In genomic region chr11:65430406-65431217, GRCh38 we compare ENCODE assay signal across 8 cellular contexts. TPM values are rescaled to one million over a fixed set of nuclear protein-coding genes. Genes with fewer than 3 reads are reported as not detected.
A peak's percentile ranks its signal among the peaks of the same experiment; 100 is the strongest.
DNase-seq lines count a peak whose midpoint lies in the region; ATAC-seq, FAIRE-seq and TF ChIP-seq lines count a peak whose summit lies in the region.

No MANE protein-coding gene starts in this region.

- H3K27me3 ChIP-seq in thoracic aorta (replicated peaks; ENCODE audit: insufficient read depth), result no peaks in the 10 kb centered on the region

- no peak for ATAC-seq in activated T-cell treated with anti-CD3 and anti-CD28 coated beads, Interleukin-2, amount 50 U/mL, for 72 hours (replicated peaks in 1 of 2)
- ATAC-seq in thoracic aorta (ENCODE audit: insufficient number of reproducible peaks, low FRiP score, low read depth) (no peak), HG03460 (IDR thresholded peaks at IDR 0.05; ENCODE audit: unreplicated experiment) (no peak), GM19397 (IDR thresholded peaks at IDR 0.05; ENCODE audit: unreplicated experiment) (no peak)

- peak; percentile 20 for DNase-seq in activated CD4-positive, alpha-beta T cell treated with anti-CD3 and anti-CD28 coated beads for 48 hours
- DNase-seq in activated CD4-positive, alpha-beta T cell treated with anti-CD3 and anti-CD28 coated beads for 4 hours, result no peak
- no peak for DNase-seq in activated T-cell treated with anti-CD3 and anti-CD28 coated beads, Interleukin-2, amount 50 U/mL, for 72 hours
- DNase-seq in kidney, result no peak
- no peak for DNase-seq in thoracic aorta (ENCODE audit: low spot score)
- no peak for DNase-seq in GM13977 (ENCODE audit: low spot score)

- peaks cover 41 to 69% of the 10 kb centered on the region in 2 donors for H3K36me3 Mint-ChIP-seq in activated T-cell treated with anti-CD3 and anti-CD28 coated beads, Interleukin-2, amount 50 U/mL, for 72 hours (ENCODE audit: insufficient read depth in 2 of 2)

- H3K9me3 ChIP-seq in kidney (ENCODE audit: control insufficient read depth in 1 of 2, low read length in 2 of 2), result no peaks in the 10 kb centered on the region
- no peaks in the 10 kb centered on the region for H3K9me3 ChIP-seq in thoracic aorta

- H3K27ac ChIP-seq in kidney (ENCODE audit: low read depth in 2 of 2, low read length in 2 of 2) (peak overlapping the region; percentile 82 to 99), thoracic aorta (peak overlapping the region; percentile 55 to 100)

- FAIRE-seq in kidney (lab: Jason Lieb, UNC), result no peak

- peak overlapping the region; percentile 88 to 99 for H3K4me3 Mint-ChIP-seq in activated T-cell treated with anti-CD3 and anti-CD28 coated beads, Interleukin-2, amount 50 U/mL, for 72 hours

- H3K27me3 Mint-ChIP-seq in activated T-cell treated with anti-CD3 and anti-CD28 coated beads, Interleukin-2, amount 50 U/mL, for 72 hours (ENCODE audit: low read depth), result no peaks in the 10 kb centered on the region

- no peak for TF ChIP-seq CTCF in kidney (IDR thresholded peaks at IDR 0.05; ENCODE audit: borderline replicate concordance, extremely low read depth, insufficient read depth)
- TF ChIP-seq CTCF in thoracic aorta (IDR thresholded peaks at IDR 0.05), result no peak
- no peak for TF ChIP-seq CTCF in GM13977 (IDR thresholded peaks at IDR 0.05; ENCODE audit: extremely low read depth, insufficient read depth, missing control alignments)

- H3K27ac Mint-ChIP-seq in activated T-cell treated with anti-CD3 and anti-CD28 coated beads, Interleukin-2, amount 50 U/mL, for 72 hours, result peak overlapping the region; percentile 100

- no peaks in the 10 kb centered on the region for H3K9me3 Mint-ChIP-seq in activated T-cell treated with anti-CD3 and anti-CD28 coated beads, Interleukin-2, amount 50 U/mL, for 72 hours

- H3K4me3 ChIP-seq in kidney (ENCODE audit: low read length in 2 of 2) (peak overlapping the region; percentile 40 to 98), thoracic aorta (peak overlapping the region; percentile 94)

- peaks cover 93% of the 10 kb centered on the region for H3K4me1 Mint-ChIP-seq in activated T-cell treated with anti-CD3 and anti-CD28 coated beads, Interleukin-2, amount 50 U/mL, for 72 hours (ENCODE audit: low read depth)

- peaks cover 36 to 38% of the 10 kb centered on the region in 2 donors for H3K4me1 ChIP-seq in kidney (ENCODE audit: control insufficient read depth in 1 of 2, insufficient read depth in 1 of 2, low read depth in 1 of 2, low read length in 2 of 2)
- peaks cover 31 to 77% of the 10 kb centered on the region in 2 donors for H3K4me1 ChIP-seq in thoracic aorta (ENCODE audit: control insufficient read depth in 1 of 2, low read depth in 2 of 2)

- peak overlapping the region; percentile 57 to 99 for H3K9ac ChIP-seq in kidney (ENCODE audit: low read length in 2 of 2)

- H3K36me3 ChIP-seq in kidney (ENCODE audit: control insufficient read depth in 1 of 2, insufficient read depth in 2 of 2, low read length in 2 of 2) (peaks cover 18 to 35% of the 10 kb centered on the region in 2 donors), thoracic aorta (peaks cover 40% of the 10 kb centered on the region)

- intact Hi-C loops in kidney (cut with DNase I), result no loop called here

- in situ Hi-C loops in GM13977 (cut with MboI; ENCODE audit: low pct_unique_long_range_greater_than_20kb, low sequenced_read_pairs, unreplicated experiment), result loop anchor here (5.0 kb wide), 1 partner anchor 72 kb away; no protein-coding TSS in a partner anchor

RNA-seq across cellular contexts. Expression of gene NEAT1, which starts 8.0 kb away (rescaled TPM):
- total RNA-seq in activated T-cell treated with anti-CD3 and anti-CD28 coated beads, Interleukin-2, amount 50 U/mL, for 72 hours, result 1,000 to 10,000 TPM in 1 of 2 donors, 100 to 1,000 TPM in 1; 678 to 1,151 TPM
- 1,006 TPM for total RNA-seq in kidney
- 595 TPM for polyA plus RNA-seq in kidney (ENCODE audit: insufficient read depth, low read depth, low replicate concordance)
- 1,000 to 10,000 TPM in 1 of 2 donors, 100 to 1,000 TPM in 1; 848 to 1,659 TPM for total RNA-seq in thoracic aorta

RNA-seq across cellular contexts. Expression of gene FRMD8, which starts 44.2 kb away (rescaled TPM):
- total RNA-seq in activated T-cell treated with anti-CD3 and anti-CD28 coated beads, Interleukin-2, amount 50 U/mL, for 72 hours, result 10 to 100 TPM; 43.5 to 47.2 TPM
- total RNA-seq in kidney, result 41.3 TPM
- polyA plus RNA-seq in kidney (ENCODE audit: insufficient read depth, low read depth, low replicate concordance), result 9.4 TPM
- total RNA-seq in thoracic aorta, result 10 to 100 TPM; 45.2 to 45.9 TPM

RNA-seq across cellular contexts. Expression of gene SLC25A45, which starts 48.2 kb away (rescaled TPM):
- total RNA-seq in activated T-cell treated with anti-CD3 and anti-CD28 coated beads, Interleukin-2, amount 50 U/mL, for 72 hours, result 10 to 100 TPM; 16.4 to 18.8 TPM
- total RNA-seq in kidney (14.7 TPM), thoracic aorta (10 to 100 TPM; 19.0 to 26.7 TPM)
- 4.1 TPM for polyA plus RNA-seq in kidney (ENCODE audit: insufficient read depth, low read depth, low replicate concordance)
